9 cellular contexts compared by ENCODE assay signal in genomic region chr1:30824736-30825429, GRCh38.
DNase-seq lines count a peak whose midpoint lies in the region; ATAC-seq and TF ChIP-seq lines count a peak whose summit lies in the region.
"Had no signal": no experiment of that assay in that cellular context is flagged by ENCODE, and none has a peak within 500 bp of the region (broad histone marks: within the 10 kb centered on the region; RNA-seq: fewer than 3 reads in every experiment).

No MANE protein-coding gene starts in this region.

- H3K27ac Mint-ChIP-seq in stimulated activated naive CD8-positive, alpha-beta T cell treated with anti-CD3 and anti-CD28 coated beads, Interleukin-15, amount 100 ng/mL, for 72 hours: peak overlapping the region in 1 of 2 donors; percentile 47
- peak overlapping the region; percentile 95 to 99 (median 97) for H3K27ac Mint-ChIP-seq in brain

- peaks cover 74% of the 10 kb centered on the region for H3K27me3 Mint-ChIP-seq in stimulated activated naive CD8-positive, alpha-beta T cell treated with anti-CD3 and anti-CD28 coated beads, Interleukin-15, amount 100 ng/mL, for 72 hours
- peaks cover 8% of the 10 kb centered on the region for H3K27me3 Mint-ChIP-seq in brain

- no peak overlapping the region for H3K4me3 ChIP-seq in mucosa of stomach (ENCODE audit: low read length)

- H3K27me3 ChIP-seq in mucosa of stomach (ENCODE audit: control insufficient read depth, insufficient read depth, low read length): peaks cover 8% of the 10 kb centered on the region

- no peak for TF ChIP-seq CTCF in brain (conservative IDR thresholded peaks at IDR 0.05)

- no peak for ATAC-seq in stimulated activated naive CD8-positive, alpha-beta T cell treated with anti-CD3 and anti-CD28 coated beads, Interleukin-15, amount 100 ng/mL, for 72 hours
- no peak for ATAC-seq in stimulated activated naive CD8-positive, alpha-beta T cell treated with anti-CD3 and anti-CD28 coated beads, Interleukin-15, Interleukin-2, amounts not matched to agents 100 U/mL and 50 U/mL, for 24 hours
- ATAC-seq in GM18511 (IDR thresholded peaks at IDR 0.05; ENCODE audit: unreplicated experiment): no peak

- peak overlapping the region; percentile 71 for H3K9ac ChIP-seq in mucosa of stomach (ENCODE audit: low read length)

- no peaks in the 10 kb centered on the region for H3K9me3 Mint-ChIP-seq in stimulated activated naive CD8-positive, alpha-beta T cell treated with anti-CD3 and anti-CD28 coated beads, Interleukin-15, amount 100 ng/mL, for 72 hours
- H3K9me3 Mint-ChIP-seq in brain: peaks cover 0 to 6% (median 0%) of the 10 kb centered on the region in 5 experiments
- H3K9me3 Mint-ChIP-seq: dendritic cell treated with granulocyte-macrophage colony-stimulating factor and Interleukin-4, amounts not matched to agents 40 ng/mL and 50 ng/mL, for 4 days had no signal

- peak overlapping the region; percentile 80 to 89 for H3K4me3 Mint-ChIP-seq in stimulated activated naive CD8-positive, alpha-beta T cell treated with anti-CD3 and anti-CD28 coated beads, Interleukin-15, amount 100 ng/mL, for 72 hours
- peak overlapping the region; percentile 85 to 91 (median 88) for H3K4me3 Mint-ChIP-seq in brain

- peaks cover 24% of the 10 kb centered on the region for H3K4me1 Mint-ChIP-seq in stimulated activated naive CD8-positive, alpha-beta T cell treated with anti-CD3 and anti-CD28 coated beads, Interleukin-15, amount 100 ng/mL, for 72 hours
- H3K4me1 Mint-ChIP-seq in brain: peaks cover 37% of the 10 kb centered on the region

- peaks cover 23% of the 10 kb centered on the region for H3K4me1 ChIP-seq in mucosa of stomach (ENCODE audit: control insufficient read depth, insufficient read depth, low read length)

- DNase-seq in stimulated activated naive CD8-positive, alpha-beta T cell treated with anti-CD3 and anti-CD28 coated beads, Interleukin-15, amount 100 ng/mL, for 72 hours: no peak
- DNase-seq in stimulated activated naive CD8-positive, alpha-beta T cell treated with anti-CD3 and anti-CD28 coated beads, Interleukin-15, Interleukin-2, amounts not matched to agents 100 U/mL and 50 U/mL, for 24 hours: no peak
- DNase-seq in KG1 (lab: John Stamatoyannopoulos, UW) (no peak), HuH-7.5 (ENCODE audit: low spot score) (no peak)
- DNase-seq in NK-92 treated with Interleukin-12 subunit alpha and Interleukin-12 subunit beta, amount 100 ng/mL, for 24 hours (lab: John Stamatoyannopoulos, UW): no peak

- no peaks in the 10 kb centered on the region for H3K36me3 ChIP-seq in mucosa of stomach (ENCODE audit: control insufficient read depth, insufficient read depth, low read length)

- H3K9me3 ChIP-seq in mucosa of stomach (ENCODE audit: control insufficient read depth, low read length): no peaks in the 10 kb centered on the region

- no peaks in the 10 kb centered on the region for H3K36me3 Mint-ChIP-seq in brain
